18 cellular contexts compared by ENCODE assay signal in the genomic region with DNA sequence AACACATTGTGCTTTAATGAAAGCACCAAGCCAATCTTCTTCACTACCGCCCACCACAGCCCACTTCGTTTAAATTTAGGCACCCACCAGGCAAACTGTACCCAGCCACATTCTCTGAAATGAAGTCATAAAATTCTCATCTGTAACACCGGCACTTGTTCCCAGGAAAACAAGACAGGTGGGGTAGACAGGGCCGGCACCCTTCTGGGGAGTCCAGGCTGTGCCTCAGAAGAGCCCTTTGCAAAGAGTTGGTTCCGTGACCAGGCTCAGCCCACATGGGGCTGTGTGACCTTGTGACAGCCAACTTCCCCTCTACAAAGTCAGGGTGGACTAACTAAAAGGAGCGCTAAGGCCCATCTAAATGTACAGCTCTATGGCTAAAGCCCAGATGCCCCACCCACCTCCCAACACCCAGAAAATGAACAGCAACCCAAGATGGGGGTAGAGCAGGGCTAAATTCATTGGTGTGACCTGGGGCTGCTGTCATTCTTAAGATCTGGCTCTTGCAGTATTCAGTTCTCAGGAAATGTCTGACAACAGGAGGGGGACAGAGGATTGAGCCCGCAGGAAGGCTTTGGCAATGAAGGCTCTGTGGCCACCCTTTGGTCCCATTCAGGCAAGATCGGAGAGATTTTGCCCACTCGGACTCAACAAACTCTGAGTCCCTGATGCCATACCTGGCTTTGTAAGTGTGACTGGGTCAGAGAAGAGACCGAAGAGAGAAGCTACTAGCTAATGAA. TPM values are rescaled to one million over a fixed set of nuclear protein-coding genes. Genes with fewer than 3 reads are reported as not detected.
DNase-seq lines count a peak whose midpoint lies in the region; ATAC-seq, FAIRE-seq and TF ChIP-seq lines count a peak whose summit lies in the region.
"Had no signal": no experiment of that assay in that cellular context is flagged by ENCODE, and none has a peak within 500 bp of the region (broad histone marks: within the 10 kb centered on the region; RNA-seq: fewer than 3 reads in every experiment).

No MANE protein-coding gene starts in this region.

- no peak for ATAC-seq in activated CD4-positive, CD25-positive, alpha-beta regulatory T cell treated with anti-CD3 and anti-CD28 coated beads, Interleukin-2, amount 50 U/mL, for 24 hours
- no peak for ATAC-seq in activated naive CD8-positive, alpha-beta T cell treated with anti-CD3 and anti-CD28 coated beads, Interleukin-2, amount 50 U/mL, for 24 hours

- H3K4me3 Mint-ChIP-seq in activated naive CD8-positive, alpha-beta T cell treated with anti-CD3 and anti-CD28 coated beads, Interleukin-2, amount 50 U/mL, for 24 hours, result peak overlapping the region; percentile 37
- no peak overlapping the region for H3K4me3 Mint-ChIP-seq in nephron
- H3K4me3 Mint-ChIP-seq: brain, neural progenitor cell had no signal

- H3K36me3 Mint-ChIP-seq in activated naive CD8-positive, alpha-beta T cell treated with anti-CD3 and anti-CD28 coated beads, Interleukin-2, amount 50 U/mL, for 24 hours (ENCODE audit: low read depth), result no peaks in the 10 kb centered on the region
- no peaks in the 10 kb centered on the region for H3K36me3 Mint-ChIP-seq in nephron (ENCODE audit: low read depth)
- H3K36me3 Mint-ChIP-seq: neural progenitor cell had no signal

- no peaks in the 10 kb centered on the region for H3K9me3 ChIP-seq in tibial nerve
- H3K9me3 ChIP-seq: tibial artery had no signal

- peak; percentile 7 for DNase-seq in activated CD4-positive, CD25-positive, alpha-beta regulatory T cell treated with anti-CD3 and anti-CD28 coated beads, Interleukin-2, amount 50 U/mL, for 72 hours
- DNase-seq in MV-4-11 (lab: John Stamatoyannopoulos, UW), result peak; percentile 60
- no peak for DNase-seq in activated naive CD8-positive, alpha-beta T cell treated with anti-CD3 and anti-CD28 coated beads, Interleukin-2, amount 50 U/mL, for 24 hours
- DNase-seq in RCC 7860 (ENCODE audit: low spot score), result no peak
- DNase-seq in H4 (ENCODE audit: low spot score), result no peak
- DNase-seq in tibial nerve (ENCODE audit: low spot score in 2 of 2), result no peak
- DNase-seq: 8988T; COR-L47; effector memory CD4-positive, alpha-beta T cell; IMR-90; NCI-H1930; SIG-M5; small intestine had no signal

- H3K27ac Mint-ChIP-seq in activated naive CD8-positive, alpha-beta T cell treated with anti-CD3 and anti-CD28 coated beads, Interleukin-2, amount 50 U/mL, for 24 hours, result peak overlapping the region; percentile 84
- H3K27ac Mint-ChIP-seq in nephron, result peak overlapping the region in 2 of 3 experiments; percentile 31 to 61

- TF ChIP-seq EP300 in tibial nerve (IDR thresholded peaks at IDR 0.05), result no peak

- H3K27ac ChIP-seq in tibial nerve, result no peak overlapping the region
- H3K27ac ChIP-seq: neural progenitor cell, tibial artery had no signal

- no peak for FAIRE-seq in RCC 7860 (lab: Jason Lieb, UNC)
- FAIRE-seq: small intestine had no signal

- no peaks in the 10 kb centered on the region for H3K36me3 ChIP-seq in tibial nerve
- H3K36me3 ChIP-seq: neural progenitor cell, tibial artery had no signal

- WGBS in tibial nerve, 2 donors, result 92 to 93% methylated on average over 10 of the region's 10 CpGs

- H3K27me3 Mint-ChIP-seq in activated naive CD8-positive, alpha-beta T cell treated with anti-CD3 and anti-CD28 coated beads, Interleukin-2, amount 50 U/mL, for 24 hours, result no peaks in the 10 kb centered on the region
- H3K27me3 Mint-ChIP-seq in nephron (ENCODE audit: low read depth), result no peaks in the 10 kb centered on the region
- H3K27me3 Mint-ChIP-seq: brain had no signal

- H3K27me3 ChIP-seq in tibial nerve, result no peaks in the 10 kb centered on the region
- H3K27me3 ChIP-seq: neural progenitor cell, tibial artery had no signal

- TF ChIP-seq POLR2A in tibial nerve (IDR thresholded peaks at IDR 0.05), result no peak

- H3K4me1 ChIP-seq in tibial nerve, result peaks cover 0 to 15% (median 0%) of the 10 kb centered on the region in 4 donors
- H3K4me1 ChIP-seq: tibial artery had no signal

- H3K9me3 Mint-ChIP-seq in activated naive CD8-positive, alpha-beta T cell treated with anti-CD3 and anti-CD28 coated beads, Interleukin-2, amount 50 U/mL, for 24 hours, result no peaks in the 10 kb centered on the region
- H3K9me3 Mint-ChIP-seq in nephron, result no peaks in the 10 kb centered on the region
- H3K9me3 Mint-ChIP-seq: brain, neural progenitor cell had no signal

- TF ChIP-seq CTCF in nephron (IDR thresholded peaks at IDR 0.05; ENCODE audit: unreplicated experiment in 3 of 3) (no peak), tibial nerve (IDR thresholded peaks at IDR 0.05) (no peak)

- no peak overlapping the region for H3K4me3 ChIP-seq in tibial nerve
- H3K4me3 ChIP-seq: neural progenitor cell, tibial artery had no signal

- H3K4me1 Mint-ChIP-seq in activated naive CD8-positive, alpha-beta T cell treated with anti-CD3 and anti-CD28 coated beads, Interleukin-2, amount 50 U/mL, for 24 hours, result peaks cover 78% of the 10 kb centered on the region
- H3K4me1 Mint-ChIP-seq in nephron, result peaks cover 43% of the 10 kb centered on the region

RNA-seq across cellular contexts. Expression of a gene that starts 56.7 kb away (rescaled TPM):
- 4.3 and 5.2 TPM in 2 replicates for total RNA-seq in H4 (2014; rRNA removed; shearing (Covaris generic))
- total RNA-seq in tibial nerve, result 1 to 10 TPM; 4.2 to 7.2 (median 4.9) TPM

Comparison
In these comparisons a context has a peak if more than half of its experiments do, and no peak if none do; other contexts are left out.
1. DNase-seq: peak in activated CD4-positive, CD25-positive, alpha-beta regulatory T cell treated with anti-CD3 and anti-CD28 coated beads, Interleukin-2, amount 50 U/mL, for 72 hours (single experiment) and MV-4-11 (single experiment); none in activated naive CD8-positive, alpha-beta T cell treated with anti-CD3 and anti-CD28 coated beads, Interleukin-2, amount 50 U/mL, for 24 hours (single experiment), RCC 7860 (single experiment), H4 (single experiment) and tibial nerve (0 of 2).